Comparison of ENCODE assay signal across 27 cellular contexts in genomic region chr14:98901511-98902205, GRCh38.
"Had no signal": no experiment of that assay in that cellular context is flagged by ENCODE, and none has a peak within 500 bp of the region (broad histone marks: within the 10 kb centered on the region; RNA-seq: fewer than 3 reads in every experiment).

No MANE protein-coding gene starts in this region.

- H3K4me1 Mint-ChIP-seq: activated CD4-positive, alpha-beta memory T cell treated with anti-CD3 and anti-CD28 coated beads, Interleukin-2, amount 10 ng/mL, durations not matched to agents 7 days and 5 days; activated CD4-positive, alpha-beta T cell treated with anti-CD3 and anti-CD28 coated beads, Interleukin-2, amount 10 ng/mL, durations not matched to agents 7 days and 5 days; naive B cell had no signal

- H3K9me3 Mint-ChIP-seq: T-helper 1 cell treated with Interleukin-12 subunit alpha and Interleukin-12 subunit beta and Interleukin-4 antibody, amounts not matched to agents 30 μg/mL and 1 μg/mL, for 36 hours had no signal

- H3K27me3 ChIP-seq: brain microvascular endothelial cell, right lobe of liver, suprapubic skin had no signal

- ATAC-seq: esophagus mucosa, left cardiac atrium, right lobe of liver, WTC11 had no signal

- DNase-seq: activated CD4-positive, alpha-beta memory T cell treated with anti-CD3 and anti-CD28 coated beads, Interleukin-2, amount 10 ng/mL, durations not matched to agents 7 days and 5 days; activated CD4-positive, alpha-beta T cell treated with anti-CD3 and anti-CD28 coated beads for 1 hour; activated CD4-positive, alpha-beta T cell treated with anti-CD3 and anti-CD28 coated beads, Interleukin-2, amount 10 ng/mL, durations not matched to agents 7 days and 5 days; activated naive CD4-positive, alpha-beta T cell; activated naive CD8-positive, alpha-beta T cell treated with anti-CD3 and anti-CD28 coated beads, Interleukin-2, amount 10 ng/mL, durations not matched to agents 7 days and 5 days; activated T-cell treated with anti-CD3 and anti-CD28 coated beads, Interleukin-2, amount 50 U/mL, for 48 hours; amniotic stem cell; brain microvascular endothelial cell; central memory CD4-positive, alpha-beta T cell; foreskin fibroblast; head of caudate nucleus; hippocampal formation; left cardiac atrium; mammary epithelial cell; naive B cell; right lobe of liver; stimulated activated CD4-positive, alpha-beta T cell treated with anti-CD3 and anti-CD28 coated beads, Interleukin-12 subunit alpha, Interleukin-12 subunit beta, amount 100 ng/mL, for 4 hours; stimulated activated CD4-positive, alpha-beta T cell treated with anti-CD3 and anti-CD28 coated beads, Interleukin-4, amount 100 ng/mL, for 1 hour; SW 1271; tibial artery had no signal

- H3K27me3 Mint-ChIP-seq: activated CD4-positive, alpha-beta memory T cell treated with anti-CD3 and anti-CD28 coated beads, Interleukin-2, amount 10 ng/mL, durations not matched to agents 7 days and 5 days; activated CD4-positive, alpha-beta T cell treated with anti-CD3 and anti-CD28 coated beads, Interleukin-2, amount 10 ng/mL, durations not matched to agents 7 days and 5 days; naive B cell had no signal

- H3K4me3 ChIP-seq: right lobe of liver, skin epidermis, suprapubic skin, tibial artery had no signal

- H3K27ac ChIP-seq: brain microvascular endothelial cell, right lobe of liver, skin epidermis, suprapubic skin, tibial artery had no signal

- H3K4me1 ChIP-seq: right lobe of liver had no signal

- H3K4me3 Mint-ChIP-seq: activated CD4-positive, alpha-beta memory T cell treated with anti-CD3 and anti-CD28 coated beads, Interleukin-2, amount 10 ng/mL, durations not matched to agents 7 days and 5 days; activated CD4-positive, alpha-beta T cell treated with anti-CD3 and anti-CD28 coated beads, Interleukin-2, amount 10 ng/mL, durations not matched to agents 7 days and 5 days; activated naive CD8-positive, alpha-beta T cell treated with anti-CD3 and anti-CD28 coated beads, Interleukin-2, amount 10 ng/mL, durations not matched to agents 7 days and 5 days; mesothelial cell of epicardium; naive B cell; T-helper 1 cell treated with Interleukin-12 subunit alpha and Interleukin-12 subunit beta and Interleukin-4 antibody, amounts not matched to agents 30 μg/mL and 1 μg/mL, for 36 hours; WTC11 had no signal

- H3K36me3 Mint-ChIP-seq: activated naive CD8-positive, alpha-beta T cell treated with anti-CD3 and anti-CD28 coated beads, Interleukin-2, amount 10 ng/mL, durations not matched to agents 7 days and 5 days; mesothelial cell of epicardium; naive B cell; WTC11 had no signal

- H3K27ac Mint-ChIP-seq: activated CD4-positive, alpha-beta memory T cell treated with anti-CD3 and anti-CD28 coated beads, Interleukin-2, amount 10 ng/mL, durations not matched to agents 7 days and 5 days; activated CD4-positive, alpha-beta T cell treated with anti-CD3 and anti-CD28 coated beads, Interleukin-2, amount 10 ng/mL, durations not matched to agents 7 days and 5 days; activated naive CD8-positive, alpha-beta T cell treated with anti-CD3 and anti-CD28 coated beads, Interleukin-2, amount 10 ng/mL, durations not matched to agents 7 days and 5 days; mesothelial cell of epicardium; progenitor cell of endocrine pancreas; T-helper 1 cell treated with Interleukin-12 subunit alpha and Interleukin-12 subunit beta and Interleukin-4 antibody, amounts not matched to agents 30 μg/mL and 1 μg/mL, for 36 hours; WTC11 had no signal

- H3K9me3 ChIP-seq: right lobe of liver, suprapubic skin, tibial artery had no signal

- H3K36me3 ChIP-seq: brain microvascular endothelial cell, right lobe of liver, suprapubic skin, tibial artery had no signal
